Comparison of ENCODE assay signal across 8 cellular contexts in the genomic region with DNA sequence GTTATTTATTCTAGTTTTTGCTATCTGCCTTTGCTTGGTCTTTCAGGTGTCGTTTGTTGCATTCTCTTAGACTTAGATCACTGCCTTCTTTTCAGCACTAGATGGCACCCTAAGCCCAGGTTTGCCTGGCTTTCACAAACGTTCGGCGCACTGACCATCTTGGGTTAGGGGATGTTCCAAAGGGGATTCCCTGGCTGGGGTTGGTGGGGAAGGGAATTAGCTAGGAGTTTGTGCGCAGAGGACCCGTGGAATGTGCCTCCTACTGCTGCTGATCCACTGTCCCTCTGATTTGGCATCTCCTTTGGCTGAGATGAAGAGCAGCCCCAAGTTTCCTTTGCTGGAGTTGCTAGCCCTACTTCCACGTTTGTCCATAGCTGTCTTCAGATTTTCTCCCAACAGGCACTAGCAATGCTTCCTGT. TPM values are rescaled to one million over a fixed set of nuclear protein-coding genes. Genes with fewer than 3 reads are reported as not detected.
DNase-seq lines count a peak whose midpoint lies in the region; ATAC-seq and TF ChIP-seq lines count a peak whose summit lies in the region.

No MANE protein-coding gene starts in this region.

- no peak overlapping the region for H3K27ac Mint-ChIP-seq in activated CD8-positive, alpha-beta memory T cell treated with anti-CD3 and anti-CD28 coated beads, Interleukin-2, amount 10 ng/mL, durations not matched to agents 7 days and 5 days
- no peak overlapping the region for H3K27ac Mint-ChIP-seq in osteocyte (ENCODE audit: unreplicated experiment)

- H3K9me3 Mint-ChIP-seq in activated CD8-positive, alpha-beta memory T cell treated with anti-CD3 and anti-CD28 coated beads, Interleukin-2, amount 10 ng/mL, durations not matched to agents 7 days and 5 days (ENCODE audit: low read depth), result no peaks in the 10 kb centered on the region
- peaks cover 15% of the 10 kb centered on the region for H3K9me3 Mint-ChIP-seq in osteocyte (ENCODE audit: unreplicated experiment)

- H3K27me3 Mint-ChIP-seq in activated CD8-positive, alpha-beta memory T cell treated with anti-CD3 and anti-CD28 coated beads, Interleukin-2, amount 10 ng/mL, durations not matched to agents 7 days and 5 days, result no peaks in the 10 kb centered on the region
- no peaks in the 10 kb centered on the region for H3K27me3 Mint-ChIP-seq in osteocyte (ENCODE audit: unreplicated experiment)

- no peak overlapping the region for H3K27ac ChIP-seq in 22Rv1

- peaks cover 9% of the 10 kb centered on the region for H3K36me3 Mint-ChIP-seq in activated CD8-positive, alpha-beta memory T cell treated with anti-CD3 and anti-CD28 coated beads, Interleukin-2, amount 10 ng/mL, durations not matched to agents 7 days and 5 days
- peaks cover 43% of the 10 kb centered on the region for H3K36me3 Mint-ChIP-seq in osteocyte (ENCODE audit: unreplicated experiment)

- peak; percentile 71 for DNase-seq in GM12865 (ENCODE audit: low read depth)
- peak; percentile 16 for DNase-seq in NCI-H748 treated with DMSO at 0.1 percent for 48 hours (lab: John Stamatoyannopoulos, UW)
- DNase-seq in activated CD8-positive, alpha-beta memory T cell treated with anti-CD3 and anti-CD28 coated beads, Interleukin-2, amount 10 ng/mL, durations not matched to agents 7 days and 5 days, result peak; percentile 46
- DNase-seq in fibroblast of mammary gland (ENCODE audit: low read depth), result peak; percentile 62
- no peak for DNase-seq in osteocyte (ENCODE audit: extremely low spot score, unreplicated experiment)
- DNase-seq in putamen (ENCODE audit: low spot score), result no peak

- H3K4me1 Mint-ChIP-seq in activated CD8-positive, alpha-beta memory T cell treated with anti-CD3 and anti-CD28 coated beads, Interleukin-2, amount 10 ng/mL, durations not matched to agents 7 days and 5 days, result peaks cover 6% of the 10 kb centered on the region
- peaks cover 54% of the 10 kb centered on the region for H3K4me1 Mint-ChIP-seq in osteocyte (ENCODE audit: unreplicated experiment)

- CTCF ChIA-PET in activated CD8-positive, alpha-beta memory T cell treated with anti-CD3 and anti-CD28 coated beads, Interleukin-2, amount 10 ng/mL, durations not matched to agents 7 days and 5 days (lab: Charles Lee), result interaction anchor here (1.0 to 2.4 kb wide), 7 partner anchors 10 to 247 kb away, joined by 3 to 8 read pairs (median 4); no protein-coding TSS in a partner anchor

- no peak overlapping the region for H3K4me3 Mint-ChIP-seq in activated CD8-positive, alpha-beta memory T cell treated with anti-CD3 and anti-CD28 coated beads, Interleukin-2, amount 10 ng/mL, durations not matched to agents 7 days and 5 days
- no peak overlapping the region for H3K4me3 Mint-ChIP-seq in osteocyte (ENCODE audit: unreplicated experiment)

- H3K4me3 ChIP-seq in GM12865 (ENCODE audit: low read depth, low read length), result no peak overlapping the region
- no peak overlapping the region for H3K4me3 ChIP-seq in fibroblast of mammary gland (ENCODE audit: control insufficient read depth, low read depth, low read length)

- peak; percentile 65 for ATAC-seq in HG03280 (IDR thresholded peaks at IDR 0.05; ENCODE audit: unreplicated experiment)
- ATAC-seq in activated CD8-positive, alpha-beta memory T cell treated with anti-CD3 and anti-CD28 coated beads, Interleukin-2, amount 10 ng/mL, durations not matched to agents 7 days and 5 days, result peak; percentile 63

- peak; percentile 87 for TF ChIP-seq CTCF in 22Rv1 (IDR thresholded peaks at IDR 0.05)
- peak; percentile 80 for TF ChIP-seq CTCF in GM12865 (IDR thresholded peaks at IDR 0.05; ENCODE audit: insufficient read depth, low read depth, low read length, missing control alignments)
- peak; percentile 86 for TF ChIP-seq CTCF in fibroblast of mammary gland (conservative IDR thresholded peaks at IDR 0.05; ENCODE audit: control insufficient read depth, insufficient read depth, low read depth, low read length)
- TF ChIP-seq CTCF in osteocyte (IDR thresholded peaks at IDR 0.05), result peak; percentile 67

RNA-seq across cellular contexts. Expression of a gene that starts 33.9 kb away (rescaled TPM):
- 1 to 10 TPM; 1.0 to 1.1 TPM for total RNA-seq in activated CD8-positive, alpha-beta memory T cell treated with anti-CD3 and anti-CD28 coated beads, Interleukin-2, amount 10 ng/mL, durations not matched to agents 7 days and 5 days
- total RNA-seq in osteocyte, result 429 and 447 TPM in 2 replicates

Comparison
In these comparisons a context has a peak if more than half of its experiments do, and no peak if none do; other contexts are left out.
1. DNase-seq: peak in GM12865 (single experiment), NCI-H748 treated with DMSO at 0.1 percent for 48 hours (single experiment), activated CD8-positive, alpha-beta memory T cell treated with anti-CD3 and anti-CD28 coated beads, Interleukin-2, amount 10 ng/mL, durations not matched to agents 7 days and 5 days (single experiment) and fibroblast of mammary gland (single experiment); none in osteocyte (single experiment) and putamen (single experiment).
2. RNA of a gene that starts 33.9 kb away (total RNA-seq): 429 to 447 TPM in osteocyte; 1.0 to 1.1 TPM in activated CD8-positive, alpha-beta memory T cell treated with anti-CD3 and anti-CD28 coated beads, Interleukin-2, amount 10 ng/mL, durations not matched to agents 7 days and 5 days; every median in the first group is over 100 times any median in the second.
3. Peak in every context shown above with its lines, with median percentiles within 50 percentile points of each other: CTCF ChIP-seq.